Comparison of ENCODE assay signal across 29 cellular contexts in the genomic region with DNA sequence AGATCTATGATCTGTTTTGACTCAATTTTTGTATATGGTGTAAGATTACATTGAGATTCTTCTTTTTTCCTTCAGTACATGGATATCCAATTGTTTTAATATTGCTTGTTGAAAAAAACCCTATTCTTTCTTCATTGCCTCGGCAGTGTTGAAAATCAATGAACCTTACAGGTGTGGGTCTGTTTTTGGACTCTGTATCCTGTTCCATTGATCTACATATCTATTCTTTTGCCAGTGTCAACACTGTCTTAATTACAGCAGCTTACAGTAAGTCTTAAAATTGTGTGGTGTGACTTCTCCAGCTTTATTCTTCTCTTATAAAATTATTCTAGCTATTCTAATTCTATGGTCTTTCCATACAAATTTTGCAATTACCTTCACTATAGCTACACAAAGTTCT.
"Had no signal": no experiment of that assay in that cellular context is flagged by ENCODE, and none has a peak within 500 bp of the region (broad histone marks: within the 10 kb centered on the region; RNA-seq: fewer than 3 reads in every experiment).

No MANE protein-coding gene starts in this region.

- H3K27ac ChIP-seq: neutrophil, parathyroid adenoma, psoas muscle, sigmoid colon, spleen, suprapubic skin, testis, tibial artery, transverse colon, upper lobe of right lung, uterus had no signal

- H3K4me3 ChIP-seq: psoas muscle, sigmoid colon, smooth muscle cell, spleen, suprapubic skin, testis, tibial artery, transverse colon, upper lobe of right lung, uterus had no signal

- H2AFZ ChIP-seq: parathyroid adenoma had no signal

- DNase-seq: naive B cell; naive thymus-derived CD8-positive, alpha-beta T cell; nephron progenitor cell; nucleus accumbens; posterior cingulate gyrus; psoas muscle; right cardiac atrium; sigmoid colon; spleen; stimulated activated CD4-positive, alpha-beta T cell treated with anti-CD3 and anti-CD28 coated beads, Interleukin-12 subunit alpha, Interleukin-12 subunit beta, amount 100 ng/mL, for 4 hours; stimulated activated CD4-positive, alpha-beta T cell treated with anti-CD3 and anti-CD28 coated beads, Interleukin-1b, Interleukin-23, amount 100 ng/mL, for 48 hours; stimulated activated CD4-positive, alpha-beta T cell treated with anti-CD3 and anti-CD28 coated beads, Interleukin-4, amount 100 ng/mL, for 1 hour; stimulated activated CD4-positive, alpha-beta T cell treated with anti-CD3 and anti-CD28 coated beads, Interleukin-4, amount 100 ng/mL, for 4 hours; stimulated activated CD8-positive, alpha-beta memory T cell treated with anti-CD3 and anti-CD28 coated beads, Interleukin-4, amount 100 ng/mL, for 48 hours; stimulated activated naive CD4-positive, alpha-beta T cell; stimulated activated naive CD8-positive, alpha-beta T cell treated with anti-CD3 and anti-CD28 coated beads, Interleukin-15, amount 100 ng/mL, for 72 hours; stimulated activated naive CD8-positive, alpha-beta T cell treated with anti-CD3 and anti-CD28 coated beads, Interleukin-15, Interleukin-2, amounts not matched to agents 100 U/mL and 50 U/mL, for 24 hours; substantia nigra; testis; tibial artery; transverse colon; upper lobe of right lung; uterus had no signal

- ATAC-seq: naive thymus-derived CD8-positive, alpha-beta T cell; natural killer cell treated with Interleukin-12 subunit alpha and Interleukin-12 subunit beta and Interleukin-15 and Interleukin-18, amount 100 ng/mL, for 72 hours; psoas muscle; right cardiac atrium; stimulated activated memory B cell treated with anti-CD40 and anti-IgM and Interleukin-4, amounts not matched to agents 10 μg/mL and 1 μg/mL and 100 μg/mL, for 72 hours; stimulated activated naive CD8-positive, alpha-beta T cell treated with anti-CD3 and anti-CD28 coated beads, Interleukin-15, amount 100 ng/mL, for 72 hours; stimulated activated naive CD8-positive, alpha-beta T cell treated with anti-CD3 and anti-CD28 coated beads, Interleukin-15, Interleukin-2, amounts not matched to agents 100 U/mL and 50 U/mL, for 24 hours; upper lobe of right lung had no signal

- H3K9me3 ChIP-seq: neutrophil, psoas muscle, sigmoid colon, spleen, suprapubic skin, testis, tibial artery, transverse colon, upper lobe of right lung, uterus had no signal

- H3K27me3 ChIP-seq: neutrophil, sigmoid colon, spleen, suprapubic skin, testis, tibial artery, transverse colon, upper lobe of right lung, uterus had no signal

- H3K4me1 ChIP-seq: parathyroid adenoma, psoas muscle, sigmoid colon, spleen, testis, tibial artery, transverse colon, upper lobe of right lung, uterus had no signal

- H3K4me2 ChIP-seq: smooth muscle cell had no signal

- H3K36me3 ChIP-seq: neutrophil, sigmoid colon, spleen, suprapubic skin, tibial artery, transverse colon, upper lobe of right lung, uterus had no signal

- H3K9ac ChIP-seq: parathyroid adenoma had no signal

- H3K79me2 ChIP-seq: parathyroid adenoma had no signal
